In genomic region chr10:92692085-92692671, GRCh38 we compare ENCODE assay signal across 8 cellular contexts. TPM values are rescaled to one million over a fixed set of nuclear protein-coding genes. Genes with fewer than 3 reads are reported as not detected.
DNase-seq lines count a peak whose midpoint lies in the region; ATAC-seq and TF ChIP-seq lines count a peak whose summit lies in the region.

No MANE protein-coding gene starts in this region.

- CTCF ChIA-PET in activated CD8-positive, alpha-beta memory T cell treated with anti-CD3 and anti-CD28 coated beads, Interleukin-2, amount 10 ng/mL, durations not matched to agents 7 days and 5 days (lab: Charles Lee), result no interaction called here
- CTCF ChIA-PET in HEK293T (lab: Yijun Ruan, JAX), result interaction anchor here (0.5 kb wide), 1 partner anchor 473 kb away, joined by 3 read pairs; no protein-coding TSS in a partner anchor

- H3K4me3 Mint-ChIP-seq in stimulated activated naive CD8-positive, alpha-beta T cell treated with anti-CD3 and anti-CD28 coated beads, Interleukin-15, Interleukin-2, amounts not matched to agents 100 ng/mL and 50 ng/mL, for 24 hours, result peak overlapping the region; percentile 77
- peak overlapping the region; percentile 10 to 88 (median 72) for H3K4me3 Mint-ChIP-seq in naive thymus-derived CD8-positive, alpha-beta T cell
- no peak overlapping the region for H3K4me3 Mint-ChIP-seq in activated CD8-positive, alpha-beta memory T cell treated with anti-CD3 and anti-CD28 coated beads, Interleukin-2, amount 10 ng/mL, durations not matched to agents 7 days and 5 days

- DNase-seq in stimulated activated naive CD8-positive, alpha-beta T cell treated with anti-CD3 and anti-CD28 coated beads, Interleukin-15, Interleukin-2, amounts not matched to agents 100 U/mL and 50 U/mL, for 24 hours, result no peak
- DNase-seq in ecto neural progenitor cell (ENCODE audit: low spot score), result peak; percentile 58
- DNase-seq in naive thymus-derived CD8-positive, alpha-beta T cell, result no peak
- no peak for DNase-seq in activated CD8-positive, alpha-beta memory T cell treated with anti-CD3 and anti-CD28 coated beads, Interleukin-2, amount 10 ng/mL, durations not matched to agents 7 days and 5 days
- no peak for DNase-seq in HEK293T (ENCODE audit: extremely low spot score)

- H3K36me3 Mint-ChIP-seq in stimulated activated naive CD8-positive, alpha-beta T cell treated with anti-CD3 and anti-CD28 coated beads, Interleukin-15, Interleukin-2, amounts not matched to agents 100 ng/mL and 50 ng/mL, for 24 hours (ENCODE audit: low read depth), result no peaks in the 10 kb centered on the region
- H3K36me3 Mint-ChIP-seq in naive thymus-derived CD8-positive, alpha-beta T cell, result peaks cover 0 to 4% (median 4%) of the 10 kb centered on the region in 3 donors
- H3K36me3 Mint-ChIP-seq in activated CD8-positive, alpha-beta memory T cell treated with anti-CD3 and anti-CD28 coated beads, Interleukin-2, amount 10 ng/mL, durations not matched to agents 7 days and 5 days, result no peaks in the 10 kb centered on the region

- no peak for ATAC-seq in stimulated activated naive CD8-positive, alpha-beta T cell treated with anti-CD3 and anti-CD28 coated beads, Interleukin-15, Interleukin-2, amounts not matched to agents 100 U/mL and 50 U/mL, for 24 hours
- no peak for ATAC-seq in naive thymus-derived CD8-positive, alpha-beta T cell
- no peak for ATAC-seq in activated CD8-positive, alpha-beta memory T cell treated with anti-CD3 and anti-CD28 coated beads, Interleukin-2, amount 10 ng/mL, durations not matched to agents 7 days and 5 days
- no peak for ATAC-seq in GM21717 (IDR thresholded peaks at IDR 0.05; ENCODE audit: unreplicated experiment)
- ATAC-seq in GM21367 (IDR thresholded peaks at IDR 0.05; ENCODE audit: unreplicated experiment), result no peak

- H3K27ac Mint-ChIP-seq in stimulated activated naive CD8-positive, alpha-beta T cell treated with anti-CD3 and anti-CD28 coated beads, Interleukin-15, Interleukin-2, amounts not matched to agents 100 ng/mL and 50 ng/mL, for 24 hours, result no peak overlapping the region
- H3K27ac Mint-ChIP-seq in naive thymus-derived CD8-positive, alpha-beta T cell, result peak overlapping the region in 2 of 10 donors; percentile 67 to 78
- H3K27ac Mint-ChIP-seq in activated CD8-positive, alpha-beta memory T cell treated with anti-CD3 and anti-CD28 coated beads, Interleukin-2, amount 10 ng/mL, durations not matched to agents 7 days and 5 days, result no peak overlapping the region

- H3K4me1 Mint-ChIP-seq in stimulated activated naive CD8-positive, alpha-beta T cell treated with anti-CD3 and anti-CD28 coated beads, Interleukin-15, Interleukin-2, amounts not matched to agents 100 ng/mL and 50 ng/mL, for 24 hours (ENCODE audit: low read depth), result peaks cover 28% of the 10 kb centered on the region
- H3K4me1 Mint-ChIP-seq in naive thymus-derived CD8-positive, alpha-beta T cell, result peaks cover 14 to 50% (median 27%) of the 10 kb centered on the region in 4 donors
- peaks cover 26% of the 10 kb centered on the region for H3K4me1 Mint-ChIP-seq in activated CD8-positive, alpha-beta memory T cell treated with anti-CD3 and anti-CD28 coated beads, Interleukin-2, amount 10 ng/mL, durations not matched to agents 7 days and 5 days

- POLR2A ChIA-PET in naive thymus-derived CD8-positive, alpha-beta T cell (lab: Charles Lee), result interaction anchor here (2.0 kb wide), 1 partner anchor 156 kb away, joined by 9 read pairs; the partner anchor contains the start of gene EXOC6
- POLR2A ChIA-PET in HEK293T (lab: Yijun Ruan, JAX), result no interaction called here

- H3K9me3 Mint-ChIP-seq in stimulated activated naive CD8-positive, alpha-beta T cell treated with anti-CD3 and anti-CD28 coated beads, Interleukin-15, Interleukin-2, amounts not matched to agents 100 ng/mL and 50 ng/mL, for 24 hours, result no peaks in the 10 kb centered on the region
- H3K9me3 Mint-ChIP-seq in naive thymus-derived CD8-positive, alpha-beta T cell, result peaks cover 0 to 4% (median 0%) of the 10 kb centered on the region in 9 donors
- H3K9me3 Mint-ChIP-seq in activated CD8-positive, alpha-beta memory T cell treated with anti-CD3 and anti-CD28 coated beads, Interleukin-2, amount 10 ng/mL, durations not matched to agents 7 days and 5 days (ENCODE audit: low read depth), result no peaks in the 10 kb centered on the region

- peaks cover 66% of the 10 kb centered on the region for H3K27me3 Mint-ChIP-seq in stimulated activated naive CD8-positive, alpha-beta T cell treated with anti-CD3 and anti-CD28 coated beads, Interleukin-15, Interleukin-2, amounts not matched to agents 100 ng/mL and 50 ng/mL, for 24 hours
- peaks cover 36 to 81% (median 51%) of the 10 kb centered on the region in 5 donors for H3K27me3 Mint-ChIP-seq in naive thymus-derived CD8-positive, alpha-beta T cell
- H3K27me3 Mint-ChIP-seq in activated CD8-positive, alpha-beta memory T cell treated with anti-CD3 and anti-CD28 coated beads, Interleukin-2, amount 10 ng/mL, durations not matched to agents 7 days and 5 days, result peaks cover 76% of the 10 kb centered on the region

TF ChIP-seq in HEK293T, 16 proteins besides CTCF, POLR2A, EP300 and RAD21:
- TF ChIP-seq ZNF384 (IDR thresholded peaks at IDR 0.05) (no peak), FOXA1 (IDR thresholded peaks at IDR 0.05) (no peak), NFRKB (IDR thresholded peaks at IDR 0.05) (no peak), HDGF (IDR thresholded peaks at IDR 0.05; ENCODE audit: borderline replicate concordance) (no peak), TARDBP (IDR thresholded peaks at IDR 0.05) (no peak), ELF4 (IDR thresholded peaks at IDR 0.05) (no peak), CTBP1 (IDR thresholded peaks at IDR 0.05; ENCODE audit: borderline replicate concordance) (no peak), LEF1 (IDR thresholded peaks at IDR 0.05; ENCODE audit: borderline replicate concordance) (no peak), FOXM1 (IDR thresholded peaks at IDR 0.05; ENCODE audit: borderline replicate concordance) (no peak), SP1 (IDR thresholded peaks at IDR 0.05) (no peak), SUZ12 (IDR thresholded peaks at IDR 0.05) (no peak), L3MBTL2 (conservative IDR thresholded peaks at IDR 0.05) (no peak), BHLHE40 (IDR thresholded peaks at IDR 0.05; ENCODE audit: borderline replicate concordance) (no peak), FOXK2 (IDR thresholded peaks at IDR 0.05) (no peak), ARNT (IDR thresholded peaks at IDR 0.05) (no peak)
- TF ChIP-seq, protein P1, sequence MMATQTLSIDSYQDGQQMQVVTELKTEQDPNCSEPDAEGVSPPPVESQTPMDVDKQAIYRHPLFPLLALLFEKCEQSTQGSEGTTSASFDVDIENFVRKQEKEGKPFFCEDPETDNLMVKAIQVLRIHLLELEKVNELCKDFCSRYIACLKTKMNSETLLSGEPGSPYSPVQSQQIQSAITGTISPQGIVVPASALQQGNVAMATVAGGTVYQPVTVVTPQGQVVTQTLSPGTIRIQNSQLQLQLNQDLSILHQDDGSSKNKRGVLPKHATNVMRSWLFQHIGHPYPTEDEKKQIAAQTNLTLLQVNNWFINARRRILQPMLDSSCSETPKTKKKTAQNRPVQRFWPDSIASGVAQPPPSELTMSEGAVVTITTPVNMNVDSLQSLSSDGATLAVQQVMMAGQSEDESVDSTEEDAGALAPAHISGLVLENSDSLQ (IDR thresholded peaks at IDR 0.05), result no peak

RNA-seq across cellular contexts. Expression of gene HHEX, which starts 2.4 kb away (rescaled TPM):
- 1 to 10 TPM; 3.2 to 3.9 TPM for total RNA-seq in naive thymus-derived CD8-positive, alpha-beta T cell
- polyA plus RNA-seq in naive thymus-derived CD8-positive, alpha-beta T cell, result under 1 TPM; 0.09 to 0.45 (median 0.09) TPM
- under 1 TPM in 1 of 2 experiments, not detected in 1; 0.23 TPM for total RNA-seq in activated CD8-positive, alpha-beta memory T cell treated with anti-CD3 and anti-CD28 coated beads, Interleukin-2, amount 10 ng/mL, durations not matched to agents 7 days and 5 days
